Comparison of ENCODE assay signal across 2 cellular contexts in genomic region chr3:126538316-126538715, GRCh38.
TF ChIP-seq lines count a peak whose summit lies in the region.

No MANE protein-coding gene starts in this region.

TF ChIP-seq in liver, 16 proteins besides CTCF, POLR2A, EP300 and RAD21:
- TF ChIP-seq YY1 (IDR thresholded peaks at IDR 0.05) (no peak), RXRA (IDR thresholded peaks at IDR 0.05) (no peak), ATF3 (IDR thresholded peaks at IDR 0.05) (no peak), NR2F2 (IDR thresholded peaks at IDR 0.05) (no peak)
- TF ChIP-seq, protein P1, sequence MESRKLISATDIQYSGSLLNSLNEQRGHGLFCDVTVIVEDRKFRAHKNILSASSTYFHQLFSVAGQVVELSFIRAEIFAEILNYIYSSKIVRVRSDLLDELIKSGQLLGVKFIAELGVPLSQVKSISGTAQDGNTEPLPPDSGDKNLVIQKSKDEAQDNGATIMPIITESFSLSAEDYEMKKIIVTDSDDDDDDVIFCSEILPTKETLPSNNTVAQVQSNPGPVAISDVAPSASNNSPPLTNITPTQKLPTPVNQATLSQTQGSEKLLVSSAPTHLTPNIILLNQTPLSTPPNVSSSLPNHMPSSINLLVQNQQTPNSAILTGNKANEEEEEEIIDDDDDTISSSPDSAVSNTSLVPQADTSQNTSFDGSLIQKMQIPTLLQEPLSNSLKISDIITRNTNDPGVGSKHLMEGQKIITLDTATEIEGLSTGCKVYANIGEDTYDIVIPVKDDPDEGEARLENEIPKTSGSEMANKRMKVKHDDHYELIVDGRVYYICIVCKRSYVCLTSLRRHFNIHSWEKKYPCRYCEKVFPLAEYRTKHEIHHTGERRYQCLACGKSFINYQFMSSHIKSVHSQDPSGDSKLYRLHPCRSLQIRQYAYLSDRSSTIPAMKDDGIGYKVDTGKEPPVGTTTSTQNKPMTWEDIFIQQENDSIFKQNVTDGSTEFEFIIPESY (IDR thresholded peaks at IDR 0.05): no peak

TF ChIP-seq in HepG2, 621 proteins besides CTCF, POLR2A, EP300 and RAD21:
- TF ChIP-seq NR2F1 (CRISPR knock-in tag; IDR thresholded peaks at IDR 0.05): no peak
- TF ChIP-seq, protein P2, sequence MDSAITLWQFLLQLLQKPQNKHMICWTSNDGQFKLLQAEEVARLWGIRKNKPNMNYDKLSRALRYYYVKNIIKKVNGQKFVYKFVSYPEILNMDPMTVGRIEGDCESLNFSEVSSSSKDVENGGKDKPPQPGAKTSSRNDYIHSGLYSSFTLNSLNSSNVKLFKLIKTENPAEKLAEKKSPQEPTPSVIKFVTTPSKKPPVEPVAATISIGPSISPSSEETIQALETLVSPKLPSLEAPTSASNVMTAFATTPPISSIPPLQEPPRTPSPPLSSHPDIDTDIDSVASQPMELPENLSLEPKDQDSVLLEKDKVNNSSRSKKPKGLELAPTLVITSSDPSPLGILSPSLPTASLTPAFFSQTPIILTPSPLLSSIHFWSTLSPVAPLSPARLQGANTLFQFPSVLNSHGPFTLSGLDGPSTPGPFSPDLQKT (CRISPR knock-in tag; IDR thresholded peaks at IDR 0.05; ENCODE audit: borderline replicate concordance): no peak
- TF ChIP-seq THYN1 (CRISPR knock-in tag; IDR thresholded peaks at IDR 0.05; ENCODE audit: borderline replicate concordance, low read depth): no peak
- TF ChIP-seq HNF4A (CRISPR knock-in tag; IDR thresholded peaks at IDR 0.05): no peak
- no peak for TF ChIP-seq ESRRA (CRISPR knock-in tag; IDR thresholded peaks at IDR 0.05; ENCODE audit: low read depth)
- TF ChIP-seq ZNF253 (CRISPR knock-in tag; IDR thresholded peaks at IDR 0.05; ENCODE audit: borderline replicate concordance): no peak
- no peak for TF ChIP-seq ZNF280B (CRISPR knock-in tag; IDR thresholded peaks at IDR 0.05; ENCODE audit: borderline replicate concordance)
- TF ChIP-seq KLF16 (CRISPR knock-in tag; IDR thresholded peaks at IDR 0.05): no peak
- no peak for TF ChIP-seq PAF1 (CRISPR knock-in tag; IDR thresholded peaks at IDR 0.05)
- TF ChIP-seq AHR (CRISPR knock-in tag; IDR thresholded peaks at IDR 0.05): no peak
- TF ChIP-seq RFXANK (CRISPR knock-in tag; IDR thresholded peaks at IDR 0.05): no peak
- no peak for TF ChIP-seq ZBTB40 (IDR thresholded peaks at IDR 0.05)
- TF ChIP-seq ZBTB40 (CRISPR knock-in tag; IDR thresholded peaks at IDR 0.05): no peak
- TF ChIP-seq, protein P3, sequence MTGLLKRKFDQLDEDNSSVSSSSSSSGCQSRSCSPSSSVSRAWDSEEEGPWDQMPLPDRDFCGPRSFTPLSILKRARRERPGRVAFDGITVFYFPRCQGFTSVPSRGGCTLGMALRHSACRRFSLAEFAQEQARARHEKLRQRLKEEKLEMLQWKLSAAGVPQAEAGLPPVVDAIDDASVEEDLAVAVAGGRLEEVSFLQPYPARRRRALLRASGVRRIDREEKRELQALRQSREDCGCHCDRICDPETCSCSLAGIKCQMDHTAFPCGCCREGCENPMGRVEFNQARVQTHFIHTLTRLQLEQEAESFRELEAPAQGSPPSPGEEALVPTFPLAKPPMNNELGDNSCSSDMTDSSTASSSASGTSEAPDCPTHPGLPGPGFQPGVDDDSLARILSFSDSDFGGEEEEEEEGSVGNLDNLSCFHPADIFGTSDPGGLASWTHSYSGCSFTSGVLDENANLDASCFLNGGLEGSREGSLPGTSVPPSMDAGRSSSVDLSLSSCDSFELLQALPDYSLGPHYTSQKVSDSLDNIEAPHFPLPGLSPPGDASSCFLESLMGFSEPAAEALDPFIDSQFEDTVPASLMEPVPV (CRISPR knock-in tag; IDR thresholded peaks at IDR 0.05): no peak
